13 cellular contexts compared by ENCODE assay signal in the genomic region with DNA sequence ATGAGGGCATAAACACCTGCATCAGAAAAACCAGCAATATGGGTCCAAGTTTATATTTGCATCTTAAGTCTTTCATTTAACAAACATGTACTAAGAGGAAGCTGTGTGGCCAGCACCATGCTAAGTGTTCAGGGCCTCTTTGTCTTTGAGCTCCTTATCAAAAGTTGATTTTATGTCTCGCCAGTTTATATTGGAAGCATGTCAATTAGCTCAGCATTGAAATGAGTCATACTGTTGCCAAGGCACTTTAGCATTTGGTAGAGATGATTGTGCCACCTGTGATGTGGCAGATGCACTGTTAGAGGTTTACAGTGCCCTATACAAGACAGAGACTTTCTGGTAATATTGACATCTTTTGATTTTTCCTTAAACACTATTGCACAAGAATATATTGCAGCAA.
DNase-seq lines count a peak whose midpoint lies in the region; ATAC-seq and TF ChIP-seq lines count a peak whose summit lies in the region.
"Had no signal": no experiment of that assay in that cellular context is flagged by ENCODE, and none has a peak within 500 bp of the region (broad histone marks: within the 10 kb centered on the region; RNA-seq: fewer than 3 reads in every experiment).

No MANE protein-coding gene starts in this region.

- H2BK5ac ChIP-seq in trophoblast cell (ENCODE audit: low read depth, low read length, poor library complexity), result no peak overlapping the region

- no peak overlapping the region for H2AFZ ChIP-seq in trophoblast cell (ENCODE audit: insufficient read depth, low read length, poor library complexity)

- H3K23ac ChIP-seq in trophoblast cell (ENCODE audit: low read length), result no peak overlapping the region

- WGBS in right lobe of liver (ENCODE audit: insufficient coverage, low coverage, low lambda C conversion rate, missing lambda C conversion rate), result 6% methylated on average over 1 of the region's 1 CpG
- no CpG with 5 or more reads among the region's 1 CpG for WGBS in trophoblast cell (ENCODE audit: extremely low coverage, insufficient coverage, insufficient read length)

- no peak overlapping the region for H4K91ac ChIP-seq in trophoblast cell (ENCODE audit: low read depth, low read length)

- in situ Hi-C loops in brain microvascular endothelial cell (cut with HindIII; ENCODE audit: low pct_ligation_motif_present, low sequenced_read_pairs), result no loop called here

- H3K4me2 ChIP-seq in trophoblast cell (ENCODE audit: low read length), result no peak overlapping the region

- H3K4ac ChIP-seq in trophoblast cell (ENCODE audit: low read depth, low read length), result no peak overlapping the region

- peaks cover 2% of the 10 kb centered on the region for H3K79me2 ChIP-seq in trophoblast cell (ENCODE audit: control insufficient read depth, insufficient read depth, low read length, poor library complexity)

- no peak for TF ChIP-seq POLR2A in right lobe of liver (IDR thresholded peaks at IDR 0.05)

- DNase-seq in DMS 273 treated with DMSO at 0.1 percent for 48 hours (lab: John Stamatoyannopoulos, UW) (peak; percentile 53), M059J (ENCODE audit: low read depth) (peak; percentile 86), brain microvascular endothelial cell (peak; percentile 53), right lobe of liver (no peak), trophoblast cell (no peak), ascending aorta (ENCODE audit: low spot score in 2 of 2) (no peak)
- no peak for DNase-seq in stimulated activated naive CD4-positive, alpha-beta T cell treated with Interleukin-2 at 50 U/mL for 16 hours (lab: John Stamatoyannopoulos, UW)
- DNase-seq: activated CD4-positive, CD25-positive, alpha-beta regulatory T cell; CD4-positive, CD25-positive, alpha-beta regulatory T cell; heart right ventricle; NCI-H187 treated with DMSO at 0.1 percent for 48 hours had no signal

- H3K36me3 ChIP-seq in brain microvascular endothelial cell (replicated peaks) (no peaks in the 10 kb centered on the region), right lobe of liver (no peaks in the 10 kb centered on the region), trophoblast cell (ENCODE audit: control insufficient read depth in 1 of 2, insufficient read depth in 2 of 2, low read length in 2 of 2) (no peaks in the 10 kb centered on the region), ascending aorta (no peaks in the 10 kb centered on the region)

- no peak overlapping the region for H2BK12ac ChIP-seq in trophoblast cell (ENCODE audit: low read length)

- no peak overlapping the region for H3K4me3 ChIP-seq in brain microvascular endothelial cell (ENCODE audit: low read depth, low read length)
- no peak overlapping the region for H3K4me3 ChIP-seq in right lobe of liver
- H3K4me3 ChIP-seq in trophoblast cell (ENCODE audit: low read depth, low read length), result no peak overlapping the region
- no peak overlapping the region for H3K4me3 ChIP-seq in ascending aorta
- H3K4me3 ChIP-seq: heart right ventricle had no signal

- H3K9ac ChIP-seq in trophoblast cell (ENCODE audit: low read length), result no peak overlapping the region

- no peak overlapping the region for H3K18ac ChIP-seq in trophoblast cell (ENCODE audit: low read length)

- intact Hi-C loops in right lobe of liver (cut with DNase I), result no loop called here
- intact Hi-C loops in ascending aorta (cut with DNase I), result no loop called here

- H3K27ac ChIP-seq in brain microvascular endothelial cell (no peak overlapping the region), right lobe of liver (no peak overlapping the region), trophoblast cell (ENCODE audit: low read depth, low read length) (no peak overlapping the region), ascending aorta (no peak overlapping the region)
- H3K27ac ChIP-seq: heart right ventricle had no signal

- no peak overlapping the region for H2AK5ac ChIP-seq in trophoblast cell (ENCODE audit: low read length)

- H3K4me1 ChIP-seq in right lobe of liver, result peaks cover 0 to 8% (median 0%) of the 10 kb centered on the region in 4 donors
- no peaks in the 10 kb centered on the region for H3K4me1 ChIP-seq in trophoblast cell (ENCODE audit: control insufficient read depth in 1 of 2, insufficient read depth in 2 of 2, low read length in 2 of 2)
- H3K4me1 ChIP-seq in ascending aorta, result peaks cover 0 to 14% of the 10 kb centered on the region in 2 donors

- TF ChIP-seq CTCF in brain microvascular endothelial cell (IDR thresholded peaks at IDR 0.05; ENCODE audit: low read depth, low read length, missing control alignments) (no peak), right lobe of liver (IDR thresholded peaks at IDR 0.05) (no peak), ascending aorta (IDR thresholded peaks at IDR 0.05) (no peak)

- H4K12ac ChIP-seq in trophoblast cell (ENCODE audit: low read depth, low read length), result no peak overlapping the region

- H4K8ac ChIP-seq in trophoblast cell (ENCODE audit: low read depth, low read length), result no peak overlapping the region

- no peaks in the 10 kb centered on the region for H3K79me1 ChIP-seq in trophoblast cell (ENCODE audit: low read length)

- no peaks in the 10 kb centered on the region for H3K9me3 ChIP-seq in right lobe of liver
- no peaks in the 10 kb centered on the region for H3K9me3 ChIP-seq in trophoblast cell (ENCODE audit: insufficient read depth, low read depth, low read length)
- H3K9me3 ChIP-seq in ascending aorta, result no peaks in the 10 kb centered on the region

- H3K14ac ChIP-seq in trophoblast cell (ENCODE audit: low read length), result no peak overlapping the region

- peak; percentile 83 to 95 (median 90) for ATAC-seq in right lobe of liver
- ATAC-seq in GM18873 (IDR thresholded peaks at IDR 0.05; ENCODE audit: low FRiP score, unreplicated experiment), result no peak
- ATAC-seq: activated T-helper 17 cell treated with anti-CD3 and anti-CD28 coated beads, Interleukin-2, amount 50 U/mL, for 72 hours had no signal

- no peak overlapping the region for H2BK120ac ChIP-seq in trophoblast cell (ENCODE audit: insufficient read depth, low read length, poor library complexity)

- H3K27me3 ChIP-seq in brain microvascular endothelial cell (replicated peaks) (no peaks in the 10 kb centered on the region), right lobe of liver (no peaks in the 10 kb centered on the region), trophoblast cell (ENCODE audit: insufficient read depth, low read length) (no peaks in the 10 kb centered on the region), ascending aorta (no peaks in the 10 kb centered on the region)
- H3K27me3 ChIP-seq: heart right ventricle had no signal

Comparison
In these comparisons a context has a peak if more than half of its experiments do, and no peak if none do; other contexts are left out.
1. DNase-seq: peak in DMS 273 treated with DMSO at 0.1 percent for 48 hours (single experiment), M059J (single experiment) and brain microvascular endothelial cell (single experiment); none in right lobe of liver (0 of 3), trophoblast cell (0 of 2), stimulated activated naive CD4-positive, alpha-beta T cell treated with Interleukin-2 at 50 U/mL for 16 hours (single experiment) and ascending aorta (0 of 2).